1 cellular context compared by ENCODE assay signal in the genomic region with DNA sequence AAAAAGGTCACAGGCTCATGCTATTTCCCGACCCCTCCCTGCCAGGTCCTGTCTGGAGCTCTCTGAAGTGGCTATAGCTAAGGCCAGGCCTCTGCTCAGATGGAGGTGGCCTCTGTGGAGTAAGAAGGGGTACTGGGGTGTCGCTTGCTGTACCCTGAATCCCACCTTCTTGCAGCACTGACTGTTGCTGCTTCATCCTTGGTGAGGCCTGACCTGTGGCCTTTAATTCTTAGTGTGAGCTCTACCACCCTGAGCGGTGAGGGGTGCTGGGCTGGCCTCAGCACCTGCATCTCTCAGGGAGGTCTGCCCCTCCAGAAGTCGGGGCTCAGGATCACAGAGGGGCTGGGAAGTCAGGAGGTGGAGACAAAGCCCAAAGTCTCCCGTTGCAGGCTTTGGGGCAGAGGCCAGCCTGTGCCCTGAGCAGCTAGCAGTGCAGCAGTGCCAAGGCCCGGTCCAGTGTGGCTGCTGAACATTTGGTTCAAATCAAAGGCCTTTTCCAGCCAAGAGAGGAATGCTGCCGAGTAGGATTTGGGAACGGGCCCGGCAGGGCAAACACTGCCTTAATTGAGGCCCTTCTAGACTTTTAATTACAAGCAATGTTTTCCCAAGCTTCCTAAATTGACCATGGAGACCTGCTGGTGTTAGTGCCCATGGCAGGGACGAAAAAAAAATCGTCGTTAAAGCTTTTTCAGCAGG.
TF ChIP-seq lines count a peak whose summit lies in the region.

No MANE protein-coding gene starts in this region.

TF ChIP-seq in K562, 482 proteins besides CTCF, POLR2A, EP300 and RAD21 (continued from another document):
- TF ChIP-seq, protein P1, sequence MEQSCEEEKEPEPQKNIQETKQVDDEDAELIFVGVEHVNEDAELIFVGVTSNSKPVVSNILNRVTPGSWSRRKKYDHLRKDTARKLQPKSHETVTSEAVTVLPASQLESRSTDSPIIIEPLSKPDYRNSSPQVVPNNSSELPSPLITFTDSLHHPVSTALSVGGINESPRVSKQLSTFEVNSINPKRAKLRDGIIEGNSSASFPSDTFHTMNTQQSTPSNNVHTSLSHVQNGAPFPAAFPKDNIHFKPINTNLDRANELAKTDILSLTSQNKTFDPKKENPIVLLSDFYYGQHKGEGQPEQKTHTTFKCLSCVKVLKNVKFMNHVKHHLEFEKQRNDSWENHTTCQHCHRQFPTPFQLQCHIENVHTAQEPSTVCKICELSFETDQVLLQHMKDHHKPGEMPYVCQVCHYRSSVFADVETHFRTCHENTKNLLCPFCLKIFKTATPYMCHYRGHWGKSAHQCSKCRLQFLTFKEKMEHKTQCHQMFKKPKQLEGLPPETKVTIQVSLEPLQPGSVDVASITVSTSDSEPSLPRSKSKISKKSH (CRISPR knock-in tag; IDR thresholded peaks at IDR 0.05): no peak
- no peak for TF ChIP-seq BCOR (IDR thresholded peaks at IDR 0.05)
- TF ChIP-seq ZBTB1 (CRISPR knock-in tag; IDR thresholded peaks at IDR 0.05; ENCODE audit: borderline replicate concordance, low read depth): no peak
- TF ChIP-seq, protein P2, sequence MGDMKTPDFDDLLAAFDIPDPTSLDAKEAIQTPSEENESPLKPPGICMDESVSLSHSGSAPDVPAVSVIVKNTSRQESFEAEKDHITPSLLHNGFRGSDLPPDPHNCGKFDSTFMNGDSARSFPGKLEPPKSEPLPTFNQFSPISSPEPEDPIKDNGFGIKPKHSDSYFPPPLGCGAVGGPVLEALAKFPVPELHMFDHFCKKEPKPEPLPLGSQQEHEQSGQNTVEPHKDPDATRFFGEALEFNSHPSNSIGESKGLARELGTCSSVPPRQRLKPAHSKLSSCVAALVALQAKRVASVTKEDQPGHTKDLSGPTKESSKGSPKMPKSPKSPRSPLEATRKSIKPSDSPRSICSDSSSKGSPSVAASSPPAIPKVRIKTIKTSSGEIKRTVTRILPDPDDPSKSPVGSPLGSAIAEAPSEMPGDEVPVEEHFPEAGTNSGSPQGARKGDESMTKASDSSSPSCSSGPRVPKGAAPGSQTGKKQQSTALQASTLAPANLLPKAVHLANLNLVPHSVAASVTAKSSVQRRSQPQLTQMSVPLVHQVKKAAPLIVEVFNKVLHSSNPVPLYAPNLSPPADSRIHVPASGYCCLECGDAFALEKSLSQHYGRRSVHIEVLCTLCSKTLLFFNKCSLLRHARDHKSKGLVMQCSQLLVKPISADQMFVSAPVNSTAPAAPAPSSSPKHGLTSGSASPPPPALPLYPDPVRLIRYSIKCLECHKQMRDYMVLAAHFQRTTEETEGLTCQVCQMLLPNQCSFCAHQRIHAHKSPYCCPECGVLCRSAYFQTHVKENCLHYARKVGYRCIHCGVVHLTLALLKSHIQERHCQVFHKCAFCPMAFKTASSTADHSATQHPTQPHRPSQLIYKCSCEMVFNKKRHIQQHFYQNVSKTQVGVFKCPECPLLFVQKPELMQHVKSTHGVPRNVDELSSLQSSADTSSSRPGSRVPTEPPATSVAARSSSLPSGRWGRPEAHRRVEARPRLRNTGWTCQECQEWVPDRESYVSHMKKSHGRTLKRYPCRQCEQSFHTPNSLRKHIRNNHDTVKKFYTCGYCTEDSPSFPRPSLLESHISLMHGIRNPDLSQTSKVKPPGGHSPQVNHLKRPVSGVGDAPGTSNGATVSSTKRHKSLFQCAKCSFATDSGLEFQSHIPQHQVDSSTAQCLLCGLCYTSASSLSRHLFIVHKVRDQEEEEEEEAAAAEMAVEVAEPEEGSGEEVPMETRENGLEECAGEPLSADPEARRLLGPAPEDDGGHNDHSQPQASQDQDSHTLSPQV (IDR thresholded peaks at IDR 0.05): peak; percentile 17; the same call in 1 of the 2 replicates
- no peak for TF ChIP-seq MED1 (CRISPR knock-in tag; IDR thresholded peaks at IDR 0.05; ENCODE audit: borderline replicate concordance)
- TF ChIP-seq CCNT2 (IDR thresholded peaks at IDR 0.05; ENCODE audit: borderline replicate concordance, extremely low read depth, insufficient read length, low read depth, low read length): no peak
- TF ChIP-seq, protein P3, sequence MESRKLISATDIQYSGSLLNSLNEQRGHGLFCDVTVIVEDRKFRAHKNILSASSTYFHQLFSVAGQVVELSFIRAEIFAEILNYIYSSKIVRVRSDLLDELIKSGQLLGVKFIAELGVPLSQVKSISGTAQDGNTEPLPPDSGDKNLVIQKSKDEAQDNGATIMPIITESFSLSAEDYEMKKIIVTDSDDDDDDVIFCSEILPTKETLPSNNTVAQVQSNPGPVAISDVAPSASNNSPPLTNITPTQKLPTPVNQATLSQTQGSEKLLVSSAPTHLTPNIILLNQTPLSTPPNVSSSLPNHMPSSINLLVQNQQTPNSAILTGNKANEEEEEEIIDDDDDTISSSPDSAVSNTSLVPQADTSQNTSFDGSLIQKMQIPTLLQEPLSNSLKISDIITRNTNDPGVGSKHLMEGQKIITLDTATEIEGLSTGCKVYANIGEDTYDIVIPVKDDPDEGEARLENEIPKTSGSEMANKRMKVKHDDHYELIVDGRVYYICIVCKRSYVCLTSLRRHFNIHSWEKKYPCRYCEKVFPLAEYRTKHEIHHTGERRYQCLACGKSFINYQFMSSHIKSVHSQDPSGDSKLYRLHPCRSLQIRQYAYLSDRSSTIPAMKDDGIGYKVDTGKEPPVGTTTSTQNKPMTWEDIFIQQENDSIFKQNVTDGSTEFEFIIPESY (CRISPR knock-in tag; IDR thresholded peaks at IDR 0.05): no peak
- TF ChIP-seq, protein P4, sequence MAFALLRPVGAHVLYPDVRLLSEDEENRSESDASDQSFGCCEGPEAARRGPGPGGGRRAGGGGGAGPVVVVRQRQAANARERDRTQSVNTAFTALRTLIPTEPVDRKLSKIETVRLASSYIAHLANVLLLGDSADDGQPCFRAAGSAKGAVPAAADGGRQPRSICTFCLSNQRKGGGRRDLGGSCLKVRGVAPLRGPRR (CRISPR knock-in tag; IDR thresholded peaks at IDR 0.05): no peak
- TF ChIP-seq, protein P5, sequence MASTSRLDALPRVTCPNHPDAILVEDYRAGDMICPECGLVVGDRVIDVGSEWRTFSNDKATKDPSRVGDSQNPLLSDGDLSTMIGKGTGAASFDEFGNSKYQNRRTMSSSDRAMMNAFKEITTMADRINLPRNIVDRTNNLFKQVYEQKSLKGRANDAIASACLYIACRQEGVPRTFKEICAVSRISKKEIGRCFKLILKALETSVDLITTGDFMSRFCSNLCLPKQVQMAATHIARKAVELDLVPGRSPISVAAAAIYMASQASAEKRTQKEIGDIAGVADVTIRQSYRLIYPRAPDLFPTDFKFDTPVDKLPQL (IDR thresholded peaks at IDR 0.05; ENCODE audit: extremely low read depth, insufficient read length): no peak
- TF ChIP-seq ZNF778 (CRISPR knock-in tag; IDR thresholded peaks at IDR 0.05): no peak
- TF ChIP-seq SMARCA5 (IDR thresholded peaks at IDR 0.05): no peak
- TF ChIP-seq JUND (IDR thresholded peaks at IDR 0.05; ENCODE audit: borderline replicate concordance, low read depth, low read length): no peak
- 0 out of 3 replicates have a peak, but pooled peaks have one; percentile 4 for TF ChIP-seq JUND (tag; IDR thresholded peaks at IDR 0.05; ENCODE audit: borderline replicate concordance, low read depth, low read length)
- no peak for TF ChIP-seq HOXB6 (CRISPR knock-in tag; IDR thresholded peaks at IDR 0.05; ENCODE audit: borderline replicate concordance)
- no peak for TF ChIP-seq RB1 (IDR thresholded peaks at IDR 0.05; ENCODE audit: low read depth)
- TF ChIP-seq ZNF232 (CRISPR knock-in tag; IDR thresholded peaks at IDR 0.05): no peak
- TF ChIP-seq ATF1 (CRISPR knock-in tag; IDR thresholded peaks at IDR 0.05): no peak
- no peak for TF ChIP-seq ATF1 (tag; IDR thresholded peaks at IDR 0.05)
- 0 out of 2 replicates have a peak, but pooled peaks have one; percentile 19 for TF ChIP-seq SRSF3 (IDR thresholded peaks at IDR 0.05; ENCODE audit: insufficient read depth, low read length)
- no peak for TF ChIP-seq ZNF23 (CRISPR knock-in tag; IDR thresholded peaks at IDR 0.05)
- no peak for TF ChIP-seq NR3C1 (CRISPR knock-in tag; IDR thresholded peaks at IDR 0.05)
- TF ChIP-seq CHD2 (IDR thresholded peaks at IDR 0.05; ENCODE audit: low read depth, low read length): no peak
- no peak for TF ChIP-seq RFX7 (CRISPR knock-in tag; IDR thresholded peaks at IDR 0.05)
- no peak for TF ChIP-seq ZNF589 (CRISPR knock-in tag; IDR thresholded peaks at IDR 0.05; ENCODE audit: low read depth)
- TF ChIP-seq SIRT6 (IDR thresholded peaks at IDR 0.05; ENCODE audit: low read depth, low read length): no peak
- 0 out of 2 replicates have a peak, but pooled peaks have one; percentile 43 for TF ChIP-seq ZFX (CRISPR knock-in tag; IDR thresholded peaks at IDR 0.05)
- TF ChIP-seq, protein P6, sequence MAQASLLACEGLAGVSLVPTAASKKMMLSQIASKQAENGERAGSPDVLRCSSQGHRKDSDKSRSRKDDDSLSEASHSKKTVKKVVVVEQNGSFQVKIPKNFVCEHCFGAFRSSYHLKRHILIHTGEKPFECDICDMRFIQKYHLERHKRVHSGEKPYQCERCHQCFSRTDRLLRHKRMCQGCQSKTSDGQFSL (CRISPR knock-in tag; IDR thresholded peaks at IDR 0.05): no peak
- TF ChIP-seq, protein P6 (tag; IDR thresholded peaks at IDR 0.05): no peak
TF ChIP-seq in K562: peak in this region for 7.
